ENCODE assay signal across 10 cellular contexts in genomic region chr6:113968472-113968871, GRCh38. TPM values are rescaled to one million over a fixed set of nuclear protein-coding genes. Genes with fewer than 3 reads are reported as not detected.
DNase-seq lines count a peak whose midpoint lies in the region; ATAC-seq and TF ChIP-seq lines count a peak whose summit lies in the region.
"Had no signal": no experiment of that assay in that cellular context is flagged by ENCODE, and none has a peak within 500 bp of the region (broad histone marks: within the 10 kb centered on the region; RNA-seq: fewer than 3 reads in every experiment).

No MANE protein-coding gene starts in this region.

- H3K36me3 ChIP-seq in cardiac muscle cell: no peaks in the 10 kb centered on the region
- no peaks in the 10 kb centered on the region for H3K36me3 ChIP-seq in iPS-20b (ENCODE audit: insufficient read depth, low read depth, low read length)
- H3K36me3 ChIP-seq in thoracic aorta: no peaks in the 10 kb centered on the region

- no peaks in the 10 kb centered on the region for H3K9me3 ChIP-seq in cardiac muscle cell (ENCODE audit: low read depth)
- no peaks in the 10 kb centered on the region for H3K9me3 ChIP-seq in iPS-20b (ENCODE audit: insufficient read depth, low read depth, low read length)
- no peaks in the 10 kb centered on the region for H3K9me3 ChIP-seq in thoracic aorta

- peak overlapping the region; percentile 9 for H3K27ac Mint-ChIP-seq in activated T-helper 17 cell treated with anti-CD3 and anti-CD28 coated beads, Interleukin-2, amount 50 U/mL, for 72 hours

- peak overlapping the region; percentile 98 for H3K4me3 Mint-ChIP-seq in activated T-helper 17 cell treated with anti-CD3 and anti-CD28 coated beads, Interleukin-2, amount 50 U/mL, for 72 hours

- intact Hi-C loops in left ventricle myocardium superior (cut with micrococcal nuclease): no loop called here

- H3K4me1 ChIP-seq in cardiac muscle cell (ENCODE audit: low read depth): peaks cover 24% of the 10 kb centered on the region
- peaks cover 21% of the 10 kb centered on the region; the same call in 1 of the 2 replicates for H3K4me1 ChIP-seq in iPS-20b (ENCODE audit: insufficient read depth, low read length)
- peaks cover 15 to 38% of the 10 kb centered on the region in 2 donors for H3K4me1 ChIP-seq in thoracic aorta (ENCODE audit: control insufficient read depth in 1 of 2, low read depth in 2 of 2)

- TF ChIP-seq CTCF in cardiac muscle cell (IDR thresholded peaks at IDR 0.05; ENCODE audit: low read depth, low read length) (no peak), thoracic aorta (IDR thresholded peaks at IDR 0.05) (no peak)

- DNase-seq in cardiac muscle cell (ENCODE audit: low read depth in 1 of 2, low spot score in 1 of 2) (no peak), left ventricle myocardium superior (no peak), thoracic aorta (ENCODE audit: low spot score) (no peak), NOMO-1 treated with DMSO at 0.1 percent for 48 hours (lab: John Stamatoyannopoulos, UW; ENCODE audit: unreplicated experiment) (no peak), AG08395 (ENCODE audit: low spot score) (no peak)
- DNase-seq: activated CD4-positive, alpha-beta T cell treated with anti-CD3 and anti-CD28 coated beads, Interleukin-2, amount 50 U/mL, for 48 hours; NCI-H345 had no signal

- H3K9me3 Mint-ChIP-seq in activated T-helper 17 cell treated with anti-CD3 and anti-CD28 coated beads, Interleukin-2, amount 50 U/mL, for 72 hours: no peaks in the 10 kb centered on the region

- H3K27me3 Mint-ChIP-seq in activated T-helper 17 cell treated with anti-CD3 and anti-CD28 coated beads, Interleukin-2, amount 50 U/mL, for 72 hours: no peaks in the 10 kb centered on the region

- H3K4me1 Mint-ChIP-seq in activated T-helper 17 cell treated with anti-CD3 and anti-CD28 coated beads, Interleukin-2, amount 50 U/mL, for 72 hours: peaks cover 33% of the 10 kb centered on the region

- H3K27me3 ChIP-seq in cardiac muscle cell (no peaks in the 10 kb centered on the region), iPS-20b (ENCODE audit: insufficient read depth, low read length) (peaks cover 4% of the 10 kb centered on the region; the same call in 1 of the 2 replicates), thoracic aorta (replicated peaks; ENCODE audit: insufficient read depth) (no peaks in the 10 kb centered on the region)

- H3K27ac ChIP-seq in cardiac muscle cell (no peak overlapping the region), iPS-20b (ENCODE audit: low read length) (no peak overlapping the region), thoracic aorta (no peak overlapping the region)

- H3K9ac ChIP-seq in iPS-20b (ENCODE audit: low read depth, low read length): peak overlapping the region; percentile 99; the same call in 1 of the 2 replicates

- peaks cover 6% of the 10 kb centered on the region for H3K36me3 Mint-ChIP-seq in activated T-helper 17 cell treated with anti-CD3 and anti-CD28 coated beads, Interleukin-2, amount 50 U/mL, for 72 hours (ENCODE audit: low read depth)

- H3K4me3 ChIP-seq in cardiac muscle cell: peak overlapping the region; percentile 96
- peak overlapping the region; percentile 96 for H3K4me3 ChIP-seq in iPS-20b (ENCODE audit: low read length)
- H3K4me3 ChIP-seq in thoracic aorta: peak overlapping the region; percentile 99

- no peak for ATAC-seq in left ventricle myocardium superior
- no peak for ATAC-seq in activated T-helper 17 cell treated with anti-CD3 and anti-CD28 coated beads, Interleukin-2, amount 50 U/mL, for 72 hours (replicated peaks)
- ATAC-seq in thoracic aorta (ENCODE audit: insufficient number of reproducible peaks, low FRiP score, low read depth): no peak
- no peak for ATAC-seq in HG02852 (IDR thresholded peaks at IDR 0.05; ENCODE audit: unreplicated experiment)

RNA-seq across cellular contexts. Expression of gene HDAC2, which starts 2.5 kb away (rescaled TPM):
- 140 and 150 TPM in 2 replicates for total RNA-seq in cardiac muscle cell
- 321 and 370 TPM in 2 replicates for polyA plus RNA-seq in cardiac muscle cell
- total RNA-seq in left ventricle myocardium superior: 46.7 TPM
- 10 to 100 TPM; 53.9 to 95.7 TPM for total RNA-seq in activated T-helper 17 cell treated with anti-CD3 and anti-CD28 coated beads, Interleukin-2, amount 50 U/mL, for 72 hours
- total RNA-seq in thoracic aorta: 10 to 100 TPM; 29.9 to 49.5 TPM
